In the genomic region with DNA sequence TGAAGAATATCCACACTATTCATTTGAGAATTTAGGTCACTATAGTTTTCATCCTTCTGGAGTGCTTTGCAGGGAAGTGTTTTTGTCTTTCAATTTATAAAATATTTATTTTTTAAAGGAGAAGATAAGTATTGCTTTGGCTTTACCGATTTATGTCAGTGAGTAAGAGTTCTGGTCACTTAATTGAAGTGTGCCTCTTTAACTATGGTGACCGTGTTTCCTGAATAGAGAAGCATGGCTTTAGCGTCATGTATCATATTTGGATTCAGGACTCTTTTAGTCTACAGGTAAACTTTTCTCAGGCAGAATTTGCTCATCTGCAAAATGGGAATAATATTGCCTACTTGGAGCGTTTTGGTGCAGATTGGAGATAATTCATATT, we compare ENCODE assay signal across 8 cellular contexts. TPM values are rescaled to one million over a fixed set of nuclear protein-coding genes. Genes with fewer than 3 reads are reported as not detected.
A peak's percentile ranks its signal among the peaks of the same experiment; 100 is the strongest.
DNase-seq lines count a peak whose midpoint lies in the region; ATAC-seq and TF ChIP-seq lines count a peak whose summit lies in the region.

No MANE protein-coding gene starts in this region.

- CTCF ChIA-PET in BJ (lab: Yijun Ruan, JAX) = no interaction called here

- no peak overlapping the region for H4K5ac ChIP-seq in mesendoderm (ENCODE audit: low read length)

- WGBS in mesendoderm (ENCODE audit: extremely low coverage, insufficient coverage, low lambda C conversion rate) = no CpG with 5 or more reads among the region's 4 CpGs

- peak overlapping the region; percentile 78 for H3K4me3 ChIP-seq in BJ (ENCODE audit: low read depth, low read length)
- H3K4me3 ChIP-seq in astrocyte of the cerebellum (ENCODE audit: low read depth, low read length) = peak overlapping the region; percentile 98
- peak overlapping the region; percentile 97 for H3K4me3 ChIP-seq in mesendoderm (ENCODE audit: low read length)

- H3K36me3 ChIP-seq in BJ (ENCODE audit: control insufficient read depth, insufficient read depth, low read length) (no peaks in the 10 kb centered on the region; the same call in 1 of the 2 replicates), mesendoderm (ENCODE audit: control insufficient read depth, insufficient read depth, low read length) (no peaks in the 10 kb centered on the region)

- DNase-seq in BJ (ENCODE audit: low read depth) (no peak), astrocyte of the cerebellum (ENCODE audit: low read depth) (no peak), mesendoderm (no peak), NCI-H345 treated with DMSO at 0.1 percent for 48 hours (lab: John Stamatoyannopoulos, UW; ENCODE audit: unreplicated experiment) (no peak), NCI-H82 (lab: John Stamatoyannopoulos, UW) (no peak)

- no peak for TF ChIP-seq CTCF in BJ (IDR thresholded peaks at IDR 0.05; ENCODE audit: insufficient read depth, low read depth, low read length)
- TF ChIP-seq CTCF in astrocyte of the cerebellum (IDR thresholded peaks at IDR 0.05; ENCODE audit: low read depth, low read length, missing control alignments) = no peak

- 0 out of 2 replicates have a peak, but pooled peaks cover 2% of the 10 kb centered on the region for H3K27me3 ChIP-seq in BJ (ENCODE audit: control insufficient read depth, insufficient read depth, low read length)
- H3K27me3 ChIP-seq in mesendoderm (ENCODE audit: insufficient read depth, low read length, poor library complexity) = no peaks in the 10 kb centered on the region

- peak overlapping the region; percentile 95 for H3K56ac ChIP-seq in mesendoderm (ENCODE audit: low read length)

- in situ Hi-C loops in astrocyte of the cerebellum (cut with HindIII; ENCODE audit: low sequenced_read_pairs) = no loop called here

- H3K9ac ChIP-seq in mesendoderm (ENCODE audit: low read length) = peak overlapping the region; percentile 97

- H2BK5ac ChIP-seq in mesendoderm (ENCODE audit: low read length) = no peak overlapping the region

- no peak overlapping the region for H2AK5ac ChIP-seq in mesendoderm (ENCODE audit: low read length)

- no peak overlapping the region for H3K27ac ChIP-seq in mesendoderm (ENCODE audit: low read depth, low read length)

- peak; percentile 14 for ATAC-seq in HG02610 (IDR thresholded peaks at IDR 0.05; ENCODE audit: unreplicated experiment)
- no peak for ATAC-seq in GM19397 (IDR thresholded peaks at IDR 0.05; ENCODE audit: unreplicated experiment)
- ATAC-seq in GM21723 (IDR thresholded peaks at IDR 0.05; ENCODE audit: unreplicated experiment) = no peak

- H3K4me2 ChIP-seq in mesendoderm (ENCODE audit: low read length) = peak overlapping the region; percentile 83

- H3K23ac ChIP-seq in mesendoderm (ENCODE audit: low read length) = no peak overlapping the region

- H3K18ac ChIP-seq in mesendoderm (ENCODE audit: low read length) = no peak overlapping the region

- H4K8ac ChIP-seq in mesendoderm (ENCODE audit: low read depth, low read length) = no peak overlapping the region

- POLR2A ChIA-PET in BJ (lab: Charles Lee) = no interaction called here

- H3K4ac ChIP-seq in mesendoderm (ENCODE audit: low read depth, low read length) = no peak overlapping the region

- no peaks in the 10 kb centered on the region for H3K79me1 ChIP-seq in mesendoderm (ENCODE audit: low read length)

- H3K4me1 ChIP-seq in mesendoderm (ENCODE audit: control insufficient read depth, low read depth, low read length) = no peaks in the 10 kb centered on the region

- H2BK120ac ChIP-seq in mesendoderm (ENCODE audit: low read depth, low read length) = no peak overlapping the region

- peaks cover 20% of the 10 kb centered on the region for H3K79me2 ChIP-seq in mesendoderm (ENCODE audit: control insufficient read depth, insufficient read depth, low read length)

- no peak overlapping the region for H2BK15ac ChIP-seq in mesendoderm (replicated peaks; ENCODE audit: low read depth)

RNA-seq across cellular contexts. Expression of gene BDP1, which starts 0.9 kb away (rescaled TPM):
- polyA plus RNA-seq in BJ (2011; rRNA removed) = 3.7 and 8.3 TPM in 2 replicates
- 5.9 and 7.6 TPM in 2 replicates for polyA minus RNA-seq in BJ (2011; rRNA and poly(A)+ RNA removed)
- polyA plus RNA-seq in mesendoderm (2013, experiment 1 of 2) = 15.7 TPM
- polyA plus RNA-seq in mesendoderm (2013, experiment 2 of 2) = 15.1 TPM
